Comparison of ENCODE assay signal across 35 cellular contexts in genomic region chr3:7720649-7721048, GRCh38.
"Had no signal": no experiment of that assay in that cellular context is flagged by ENCODE, and none has a peak within 500 bp of the region (broad histone marks: within the 10 kb centered on the region; RNA-seq: fewer than 3 reads in every experiment).

No MANE protein-coding gene starts in this region.

- H3K27ac ChIP-seq: KMS-11 had no signal

- H3K27me3 ChIP-seq: MG63 had no signal

- H3K36me3 ChIP-seq: MG63 had no signal

- DNase-seq: Karpas-422, Kasumi-1, MG63, MM.1S, MV-4-11, NCI-H1048, NCI-H1092, NCI-H1092 treated with DMSO at 0.1 percent for 48 hours, NCI-H1105, NCI-H1105 treated with DMSO at 0.1 percent for 48 hours, NCI-H1417, NCI-H1417 treated with DMSO at 0.1 percent for 48 hours, NCI-H1436, NCI-H1436 treated with DMSO at 0.1 percent for 48 hours, NCI-H146, NCI-H1694, NCI-H1694 treated with DMSO at 0.1 percent for 48 hours, NCI-H187, NCI-H187 treated with DMSO at 0.1 percent for 48 hours, NCI-H1930, NCI-H2029, NCI-H2029 treated with DMSO at 0.1 percent for 48 hours, NCI-H2081, NCI-H2081 treated with DMSO at 0.1 percent for 48 hours, NCI-H2107, NCI-H2171, NCI-H2171 treated with DMSO at 0.1 percent for 48 hours, NCI-H2227 treated with DMSO at 0.1 percent for 48 hours, NCI-H226, NCI-H345, NCI-H446, NCI-H446 treated with DMSO at 0.1 percent for 48 hours, NCI-H510A, NCI-H510A treated with DMSO at 0.1 percent for 48 hours had no signal

- H3K9me3 ChIP-seq: MG63 had no signal

- H3K4me3 ChIP-seq: MG63 had no signal
